8 cellular contexts compared by ENCODE assay signal in the genomic region with DNA sequence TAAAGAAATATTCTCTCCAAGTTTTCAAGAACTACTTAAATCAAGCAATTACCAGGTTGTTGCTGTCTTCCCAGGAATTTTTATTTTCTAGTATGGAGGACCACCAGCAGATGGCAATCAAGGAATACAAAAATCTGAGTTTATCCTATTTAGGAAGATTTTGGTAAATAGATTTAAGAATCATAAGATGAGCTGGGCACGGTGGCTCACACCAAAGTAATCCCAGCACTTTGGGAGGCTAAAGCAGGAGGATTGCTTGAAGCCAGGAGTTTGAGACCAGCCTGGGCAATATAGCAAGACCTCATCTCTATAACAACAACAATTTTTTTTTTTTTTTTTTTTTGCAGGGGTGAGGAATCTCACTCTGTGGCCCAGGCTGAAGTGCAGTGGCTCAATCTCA. TPM values are rescaled to one million over a fixed set of nuclear protein-coding genes. Genes with fewer than 3 reads are reported as not detected.
DNase-seq lines count a peak whose midpoint lies in the region; ATAC-seq and TF ChIP-seq lines count a peak whose summit lies in the region.

No MANE protein-coding gene starts in this region.

- H3K27ac ChIP-seq in heart left ventricle = no peak overlapping the region
- no peak overlapping the region for H3K27ac ChIP-seq in right cardiac atrium (ENCODE audit: low read length)
- H3K27ac ChIP-seq in upper lobe of right lung = no peak overlapping the region

- intact Hi-C loops in heart left ventricle (cut with DNase I) (loop anchor here in 8 of 10 donors (5.0 to 10.0 kb wide), 4 partner anchors 518 to 550 kb away; no protein-coding TSS in a partner anchor), right cardiac atrium (cut with DNase I) (loop anchor here in 1 of 4 donors (5.0 kb wide), 1 partner anchor 550 kb away; no protein-coding TSS in a partner anchor), upper lobe of right lung (cut with DNase I) (no loop called here)

- peak in 11 of 12 donors; percentile 12 to 55 (median 38) for TF ChIP-seq CTCF in heart left ventricle (IDR thresholded peaks at IDR 0.05)
- peak; percentile 50 for TF ChIP-seq CTCF in fibroblast of the aortic adventitia (IDR thresholded peaks at IDR 0.05; ENCODE audit: insufficient read depth, low read length)
- peak; percentile 30 for TF ChIP-seq CTCF in upper lobe of right lung (IDR thresholded peaks at IDR 0.05)

- no peak overlapping the region for H3K27ac Mint-ChIP-seq in T-cell
- H3K27ac Mint-ChIP-seq in activated T-helper 17 cell treated with anti-CD3 and anti-CD28 coated beads, Interleukin-2, amount 50 U/mL, for 72 hours = no peak overlapping the region

- ATAC-seq in heart left ventricle = no peak
- ATAC-seq in right cardiac atrium = no peak
- ATAC-seq in upper lobe of right lung = no peak
- no peak for ATAC-seq in T-cell (replicated peaks in 1 of 4)
- ATAC-seq in activated T-helper 17 cell treated with anti-CD3 and anti-CD28 coated beads, Interleukin-2, amount 50 U/mL, for 72 hours (replicated peaks) = no peak

- no peak for TF ChIP-seq POLR2A in heart left ventricle (IDR thresholded peaks at IDR 0.05)

- POLR2A ChIA-PET in T-cell (lab: Charles Lee) = no interaction called here

- no peak overlapping the region for H3K4me3 Mint-ChIP-seq in T-cell
- no peak overlapping the region for H3K4me3 Mint-ChIP-seq in activated T-helper 17 cell treated with anti-CD3 and anti-CD28 coated beads, Interleukin-2, amount 50 U/mL, for 72 hours

- H3K9me3 Mint-ChIP-seq in T-cell = no peaks in the 10 kb centered on the region
- H3K9me3 Mint-ChIP-seq in activated T-helper 17 cell treated with anti-CD3 and anti-CD28 coated beads, Interleukin-2, amount 50 U/mL, for 72 hours = no peaks in the 10 kb centered on the region

- no peak for DNase-seq in heart left ventricle
- no peak for DNase-seq in right cardiac atrium
- peak; percentile 79 for DNase-seq in OCI-M1 (lab: John Stamatoyannopoulos, UW)
- DNase-seq in fibroblast of the aortic adventitia (ENCODE audit: low read depth) = peak; percentile 65
- no peak for DNase-seq in upper lobe of right lung
- DNase-seq in T-cell = no peak
- no peak for DNase-seq in activated CD4-positive, alpha-beta T cell treated with anti-CD3 and anti-CD28 coated beads, Interleukin-2, amount 50 U/mL, for 48 hours

- H3K27me3 ChIP-seq in heart left ventricle (no peaks in the 10 kb centered on the region), right cardiac atrium (ENCODE audit: control insufficient read depth, insufficient read depth) (no peaks in the 10 kb centered on the region), upper lobe of right lung (no peaks in the 10 kb centered on the region)

- 33 to 50% (median 43%) methylated on average over 1 of the region's 1 CpG for WGBS in heart left ventricle, 4 donors
- WGBS in right cardiac atrium = 21% methylated on average over 1 of the region's 1 CpG

- no peaks in the 10 kb centered on the region for H3K36me3 Mint-ChIP-seq in T-cell
- H3K36me3 Mint-ChIP-seq in activated T-helper 17 cell treated with anti-CD3 and anti-CD28 coated beads, Interleukin-2, amount 50 U/mL, for 72 hours (ENCODE audit: low read depth) = no peaks in the 10 kb centered on the region

- H3K4me1 ChIP-seq in heart left ventricle (no peaks in the 10 kb centered on the region), right cardiac atrium (ENCODE audit: control insufficient read depth, insufficient read depth, low read length) (no peaks in the 10 kb centered on the region), upper lobe of right lung (no peaks in the 10 kb centered on the region)

- H3K4me3 ChIP-seq in heart left ventricle (no peak overlapping the region), right cardiac atrium (ENCODE audit: low read length) (no peak overlapping the region), fibroblast of the aortic adventitia (ENCODE audit: low read depth, low read length) (no peak overlapping the region), upper lobe of right lung (no peak overlapping the region)

- H3K9me3 ChIP-seq in heart left ventricle (no peaks in the 10 kb centered on the region), right cardiac atrium (ENCODE audit: control insufficient read depth, low read length) (no peaks in the 10 kb centered on the region), upper lobe of right lung (no peaks in the 10 kb centered on the region)

- CTCF ChIA-PET in T-cell (lab: Charles Lee) = interaction anchor here in 1 of 2 donors (0.6 kb wide), 1 partner anchor 17 kb away, joined by 4 read pairs; no protein-coding TSS in a partner anchor

- H3K27me3 Mint-ChIP-seq in T-cell = peaks cover 3 to 6% of the 10 kb centered on the region in 2 donors
- peaks cover 6% of the 10 kb centered on the region for H3K27me3 Mint-ChIP-seq in activated T-helper 17 cell treated with anti-CD3 and anti-CD28 coated beads, Interleukin-2, amount 50 U/mL, for 72 hours

- H3K4me1 Mint-ChIP-seq in T-cell = peaks cover 2 to 8% (median 4%) of the 10 kb centered on the region in 3 donors
- H3K4me1 Mint-ChIP-seq in activated T-helper 17 cell treated with anti-CD3 and anti-CD28 coated beads, Interleukin-2, amount 50 U/mL, for 72 hours = no peaks in the 10 kb centered on the region

- no peaks in the 10 kb centered on the region for H3K36me3 ChIP-seq in heart left ventricle
- no peaks in the 10 kb centered on the region for H3K36me3 ChIP-seq in upper lobe of right lung

RNA-seq across cellular contexts. Expression of a gene that starts 19.3 kb away (rescaled TPM):
- total RNA-seq in heart left ventricle (10 to 100 TPM; 15.3 to 64.9 (median 56.0) TPM), right cardiac atrium (100 to 1,000 TPM in 1 of 4 donors, 10 to 100 TPM in 3; 65.6 to 100 (median 87.9) TPM), fibroblast of the aortic adventitia (ENCODE audit: low replicate concordance) (25.5 and 49.5 TPM in 2 replicates), upper lobe of right lung (118 TPM), T-cell (10 to 100 TPM; 56.2 to 85.5 (median 68.7) TPM)
- polyA plus RNA-seq in heart left ventricle (10 to 100 TPM; 20.5 to 25.0 TPM), right cardiac atrium (30.6 TPM)
- total RNA-seq in activated T-helper 17 cell treated with anti-CD3 and anti-CD28 coated beads, Interleukin-2, amount 50 U/mL, for 72 hours = 10 to 100 TPM; 72.6 to 88.0 TPM

Comparison
In these comparisons a context has a peak if more than half of its experiments do, and no peak if none do; other contexts are left out.
1. DNase-seq: peak in OCI-M1 (single experiment) and fibroblast of the aortic adventitia (single experiment); none in heart left ventricle (0 of 5), right cardiac atrium (0 of 3), upper lobe of right lung (single experiment), T-cell (0 of 34) and activated CD4-positive, alpha-beta T cell treated with anti-CD3 and anti-CD28 coated beads, Interleukin-2, amount 50 U/mL, for 48 hours (0 of 2).
2. Peak in every context shown above with its lines, with median percentiles within 50 percentile points of each other: CTCF ChIP-seq.